In the genomic region with DNA sequence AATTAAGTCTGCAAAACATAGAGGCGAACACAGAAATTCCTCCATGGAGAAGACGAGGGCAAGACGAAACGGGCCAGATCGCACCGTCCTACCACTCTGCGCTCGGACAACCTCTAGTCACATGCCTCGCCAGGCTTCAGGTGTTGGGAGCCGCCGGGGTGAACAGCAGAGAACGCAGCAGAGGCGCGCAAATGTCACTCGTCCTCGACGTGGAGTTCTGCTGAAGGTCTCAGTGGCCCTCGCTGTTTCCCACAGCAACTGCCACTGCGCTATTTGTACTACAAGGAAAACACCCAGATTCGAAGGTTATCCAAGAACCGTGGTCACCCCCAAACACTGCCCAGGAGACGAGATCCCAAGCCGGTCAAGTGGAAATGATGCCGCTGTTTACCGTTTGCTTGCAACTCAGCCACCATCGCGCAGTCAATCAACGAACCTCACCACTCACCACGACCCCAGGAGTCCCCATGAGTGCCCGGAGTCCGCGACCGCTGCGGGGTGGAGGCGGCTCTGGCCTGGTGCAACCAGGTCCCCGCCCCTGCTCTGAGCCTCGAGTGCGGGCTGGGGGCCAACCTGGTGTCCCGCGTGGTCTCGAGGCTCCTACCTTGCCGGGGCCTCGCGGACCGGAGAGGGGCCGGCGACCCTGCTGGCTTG, we compare ENCODE assay signal across 1 cellular context.
TF ChIP-seq lines count a peak whose summit lies in the region.

No MANE protein-coding gene starts in this region.

TF ChIP-seq in HepG2, 621 proteins besides CTCF, POLR2A, EP300 and RAD21:
- TF ChIP-seq DNMT1 (CRISPR knock-in tag; IDR thresholded peaks at IDR 0.05), result no peak
- no peak for TF ChIP-seq ZNF83 (CRISPR knock-in tag; IDR thresholded peaks at IDR 0.05; ENCODE audit: borderline replicate concordance)
- TF ChIP-seq HES4 (CRISPR knock-in tag; IDR thresholded peaks at IDR 0.05; ENCODE audit: borderline replicate concordance), result no peak
- no peak for TF ChIP-seq ZBTB7A (CRISPR knock-in tag; IDR thresholded peaks at IDR 0.05)
- TF ChIP-seq, protein P1, sequence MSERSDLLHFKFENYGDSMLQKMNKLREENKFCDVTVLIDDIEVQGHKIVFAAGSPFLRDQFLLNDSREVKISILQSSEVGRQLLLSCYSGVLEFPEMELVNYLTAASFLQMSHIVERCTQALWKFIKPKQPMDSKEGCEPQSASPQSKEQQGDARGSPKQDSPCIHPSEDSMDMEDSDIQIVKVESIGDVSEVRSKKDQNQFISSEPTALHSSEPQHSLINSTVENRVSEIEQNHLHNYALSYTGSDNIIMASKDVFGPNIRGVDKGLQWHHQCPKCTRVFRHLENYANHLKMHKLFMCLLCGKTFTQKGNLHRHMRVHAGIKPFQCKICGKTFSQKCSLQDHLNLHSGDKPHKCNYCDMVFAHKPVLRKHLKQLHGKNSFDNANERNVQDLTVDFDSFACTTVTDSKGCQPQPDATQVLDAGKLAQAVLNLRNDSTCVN (CRISPR knock-in tag; IDR thresholded peaks at IDR 0.05; ENCODE audit: borderline replicate concordance), result no peak
- TF ChIP-seq SAP130 (CRISPR knock-in tag; IDR thresholded peaks at IDR 0.05; ENCODE audit: low read depth), result no peak
- no peak for TF ChIP-seq NR2C2 (CRISPR knock-in tag; IDR thresholded peaks at IDR 0.05; ENCODE audit: borderline replicate concordance)
